In genomic region chr18:76823574-76823973, GRCh38 we compare ENCODE assay signal across 8 cellular contexts. TPM values are rescaled to one million over a fixed set of nuclear protein-coding genes. Genes with fewer than 3 reads are reported as not detected.
DNase-seq lines count a peak whose midpoint lies in the region; ATAC-seq and TF ChIP-seq lines count a peak whose summit lies in the region.

No MANE protein-coding gene starts in this region.

- ATAC-seq in GM21526 (IDR thresholded peaks at IDR 0.05; ENCODE audit: low FRiP score, unreplicated experiment), result no peak

- H3K9me3 ChIP-seq in mucosa of stomach (ENCODE audit: control insufficient read depth, low read length), result no peaks in the 10 kb centered on the region

- peak overlapping the region; percentile 69 for H3K9ac ChIP-seq in mucosa of stomach (ENCODE audit: low read length)

- H3K4me3 ChIP-seq in coronary artery (peak overlapping the region; percentile 88), mucosa of stomach (ENCODE audit: low read length) (peak overlapping the region; percentile 18)

- TF ChIP-seq CTCF in GM10248 (IDR thresholded peaks at IDR 0.05; ENCODE audit: control extremely low read depth, extremely low read depth, low read depth, missing control alignments), result peak; percentile 26
- TF ChIP-seq CTCF in coronary artery (IDR thresholded peaks at IDR 0.05), result no peak

- no peaks in the 10 kb centered on the region for H3K36me3 ChIP-seq in mucosa of stomach (ENCODE audit: control insufficient read depth, insufficient read depth, low read length)

- POLR2A ChIA-PET in GM10248 (lab: Yijun Ruan, JAX), result no interaction called here

- H3K4me1 ChIP-seq in mucosa of stomach (ENCODE audit: control insufficient read depth, insufficient read depth, low read length), result peaks cover 25% of the 10 kb centered on the region

- CTCF ChIA-PET in GM10248 (lab: Yijun Ruan, JAX), result interaction anchor here (1.3 to 1.8 kb wide), 2 partner anchors 20 to 388 kb away, joined by 3 to 9 read pairs; no protein-coding TSS in a partner anchor

- H3K27me3 ChIP-seq in mucosa of stomach (ENCODE audit: control insufficient read depth, insufficient read depth, low read length), result no peaks in the 10 kb centered on the region

- DNase-seq in GM10248 (ENCODE audit: extremely low spot score) (peak; percentile 44), NCI-H460 (ENCODE audit: extremely low read depth, low read depth) (peak; percentile 15), coronary artery (ENCODE audit: low spot score) (peak; percentile 76), H4 (ENCODE audit: low spot score) (no peak), NCI-H2081 treated with DMSO at 0.1 percent for 48 hours (lab: John Stamatoyannopoulos, UW) (no peak), globus pallidus (ENCODE audit: low spot score) (no peak)

- peak overlapping the region; percentile 81 to 98 for H3K27ac ChIP-seq in coronary artery

RNA-seq across cellular contexts. Expression of gene ZNF236, which starts 1.2 kb away (rescaled TPM):
- total RNA-seq in NCI-H460 (2014; rRNA removed; shearing (Covaris generic)), result 4.5 and 4.7 TPM in 2 replicates
- 3.0 and 3.9 TPM in 2 replicates for polyA plus RNA-seq in NCI-H460 (2014; cell fraction: nucleus; rRNA removed)
- total RNA-seq in H4 (2014; rRNA removed; shearing (Covaris generic)), result 2.7 and 4.9 TPM in 2 replicates

Comparison
In these comparisons a context has a peak if more than half of its experiments do, and no peak if none do; other contexts are left out.
1. DNase-seq: peak in GM10248 (single experiment), NCI-H460 (single experiment) and coronary artery (single experiment); none in H4 (single experiment), NCI-H2081 treated with DMSO at 0.1 percent for 48 hours (single experiment) and globus pallidus (single experiment).